17 cellular contexts compared by ENCODE assay signal in the genomic region with DNA sequence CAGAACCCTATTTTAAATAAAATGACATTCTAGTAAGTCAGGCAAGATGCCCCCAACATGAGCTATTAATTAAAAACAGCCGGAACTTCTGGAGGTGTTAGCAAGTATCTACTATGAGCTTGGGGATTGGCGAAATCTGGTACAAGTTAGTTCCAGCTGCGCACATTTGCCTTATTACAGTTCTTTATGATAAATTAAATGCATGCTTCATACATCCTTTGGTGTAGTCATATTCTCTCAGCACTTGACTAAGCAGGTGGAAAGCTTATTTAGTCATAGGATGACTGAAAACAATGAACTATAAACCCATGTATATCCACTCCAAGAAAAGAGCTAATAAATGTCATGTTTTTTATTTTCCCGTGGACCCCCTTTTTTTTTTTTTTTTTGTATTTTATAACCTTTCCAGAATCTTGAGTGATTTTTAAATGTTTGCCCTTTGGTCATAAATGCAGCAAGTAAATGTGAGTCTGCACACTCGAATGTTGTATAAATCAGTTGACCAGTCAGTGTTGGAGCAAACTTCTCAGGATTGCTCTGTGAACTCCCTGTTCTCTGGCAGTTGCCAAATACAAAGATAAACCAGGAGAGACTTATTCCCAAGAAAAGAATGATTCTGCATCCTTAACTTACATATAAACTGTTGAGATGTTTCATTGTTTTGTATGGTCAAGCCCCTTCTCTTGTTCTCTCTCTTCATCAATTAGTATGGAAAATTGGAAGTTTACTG. TPM values are rescaled to one million over a fixed set of nuclear protein-coding genes. Genes with fewer than 3 reads are reported as not detected.
A peak's percentile ranks its signal among the peaks of the same experiment; 100 is the strongest.
DNase-seq lines count a peak whose midpoint lies in the region; ATAC-seq and TF ChIP-seq lines count a peak whose summit lies in the region.
"Had no signal": no experiment of that assay in that cellular context is flagged by ENCODE, and none has a peak within 500 bp of the region (broad histone marks: within the 10 kb centered on the region; RNA-seq: fewer than 3 reads in every experiment).

No MANE protein-coding gene starts in this region.

- H3K4me3 ChIP-seq in GM23248 = no peak overlapping the region
- H3K4me3 ChIP-seq in gastroesophageal sphincter = peak overlapping the region; percentile 30 to 32
- peak overlapping the region in 1 of 2 donors; percentile 16 for H3K4me3 ChIP-seq in stomach smooth muscle (ENCODE audit: low read length in 2 of 2)

- no peaks in the 10 kb centered on the region for H3K36me3 Mint-ChIP-seq in activated T-helper 17 cell treated with anti-CD3 and anti-CD28 coated beads, Interleukin-2, amount 50 U/mL, for 72 hours (ENCODE audit: low read depth)
- H3K36me3 Mint-ChIP-seq: mesothelial cell of epicardium; stimulated activated memory B cell treated with anti-CD40 and anti-IgM and Interleukin-4, amounts not matched to agents 10 μg/mL and 1 μg/mL and 100 μg/mL, for 72 hours had no signal

- no peak for TF ChIP-seq EP300 in gastroesophageal sphincter (IDR thresholded peaks at IDR 0.05)

- H3K9ac ChIP-seq in GM23248 = no peak overlapping the region
- H3K9ac ChIP-seq in stomach smooth muscle (ENCODE audit: low read length in 2 of 2) = peak overlapping the region in 1 of 2 donors; percentile 14

- WGBS in GM23248 (ENCODE audit: low coverage in 1 of 2, low lambda C conversion rate in 2 of 2, missing lambda C conversion rate in 2 of 2), 2 experiments = 12 to 15% methylated on average over 5 of the region's 5 CpGs
- 36 to 39% methylated on average over 4 to 5 of the region's 5 CpGs for WGBS in gastroesophageal sphincter (ENCODE audit: low coverage in 1 of 2), 2 donors

- no peak overlapping the region for H3K27ac ChIP-seq in GM23248
- peak overlapping the region; percentile 73 to 94 (median 79) for H3K27ac ChIP-seq in gastroesophageal sphincter
- H3K27ac ChIP-seq in stomach smooth muscle (ENCODE audit: low read length) = peak overlapping the region; percentile 73

- peak; percentile 74 for ATAC-seq in activated T-helper 17 cell treated with anti-CD3 and anti-CD28 coated beads, Interleukin-2, amount 50 U/mL, for 72 hours (replicated peaks)
- ATAC-seq in gastroesophageal sphincter (no peak), GM21737 (IDR thresholded peaks at IDR 0.05; ENCODE audit: unreplicated experiment) (no peak), HG03025 (IDR thresholded peaks at IDR 0.05; ENCODE audit: low FRiP score, unreplicated experiment) (no peak)
- ATAC-seq: esophagus mucosa; stimulated activated memory B cell treated with anti-CD40 and anti-IgM and Interleukin-4, amounts not matched to agents 10 μg/mL and 1 μg/mL and 100 μg/mL, for 72 hours had no signal

- no peaks in the 10 kb centered on the region for H4K20me1 ChIP-seq in GM23248 (ENCODE audit: insufficient read depth)

- DNase-seq in GM23248 = peak; percentile 49
- DNase-seq in NCI-H187 treated with DMSO at 0.1 percent for 48 hours (lab: John Stamatoyannopoulos, UW) = no peak
- no peak for DNase-seq in cortex of kidney (lab: John Stamatoyannopoulos, UW)
- DNase-seq: activated CD4-positive, alpha-beta T cell treated with anti-CD3 and anti-CD28 coated beads, Interleukin-2, amount 10 ng/mL, durations not matched to agents 24 days and 14 days; activated gamma-delta T cell treated with Interleukin-2 at 50 U/mL for 16 hours; GDM1; OCI-M1; retina; stimulated activated CD4-positive, alpha-beta T cell treated with anti-CD3 and anti-CD28 coated beads, Interleukin-4, amount 100 ng/mL, for 1 hour had no signal

- no peak overlapping the region for H3K4me2 ChIP-seq in GM23248 (ENCODE audit: unreplicated experiment)

- H3K36me3 ChIP-seq in GM23248 (ENCODE audit: low read depth) (no peaks in the 10 kb centered on the region), gastroesophageal sphincter (no peaks in the 10 kb centered on the region), stomach smooth muscle (ENCODE audit: control insufficient read depth in 2 of 2, insufficient read depth in 2 of 2, low read length in 2 of 2) (no peaks in the 10 kb centered on the region)

- no peaks in the 10 kb centered on the region for H3K9me3 ChIP-seq in GM23248 (ENCODE audit: low read depth)
- H3K9me3 ChIP-seq in gastroesophageal sphincter = no peaks in the 10 kb centered on the region
- H3K9me3 ChIP-seq in stomach smooth muscle (ENCODE audit: control insufficient read depth in 2 of 2, low read length in 2 of 2) = no peaks in the 10 kb centered on the region

- peaks cover 38% of the 10 kb centered on the region for H3F3A ChIP-seq in GM23248 (ENCODE audit: insufficient read depth)

- no peaks in the 10 kb centered on the region for H3K27me3 Mint-ChIP-seq in activated T-helper 17 cell treated with anti-CD3 and anti-CD28 coated beads, Interleukin-2, amount 50 U/mL, for 72 hours
- H3K27me3 Mint-ChIP-seq: activated CD4-positive, alpha-beta T cell treated with anti-CD3 and anti-CD28 coated beads, Interleukin-2, amount 10 ng/mL, durations not matched to agents 24 days and 14 days; stimulated activated memory B cell treated with anti-CD40 and anti-IgM and Interleukin-4, amounts not matched to agents 10 μg/mL and 1 μg/mL and 100 μg/mL, for 72 hours had no signal

- H3K9me3 Mint-ChIP-seq in activated T-helper 17 cell treated with anti-CD3 and anti-CD28 coated beads, Interleukin-2, amount 50 U/mL, for 72 hours = no peaks in the 10 kb centered on the region
- H3K9me3 Mint-ChIP-seq: activated CD4-positive, alpha-beta T cell treated with anti-CD3 and anti-CD28 coated beads, Interleukin-2, amount 10 ng/mL, durations not matched to agents 24 days and 14 days; mesothelial cell of epicardium; stimulated activated memory B cell treated with anti-CD40 and anti-IgM and Interleukin-4, amounts not matched to agents 10 μg/mL and 1 μg/mL and 100 μg/mL, for 72 hours had no signal

- H3K4me1 Mint-ChIP-seq in activated T-helper 17 cell treated with anti-CD3 and anti-CD28 coated beads, Interleukin-2, amount 50 U/mL, for 72 hours = peaks cover 73% of the 10 kb centered on the region

- H3K9me2 ChIP-seq in GM23248 (ENCODE audit: insufficient read depth) = no peaks in the 10 kb centered on the region

- H3K27ac Mint-ChIP-seq in activated T-helper 17 cell treated with anti-CD3 and anti-CD28 coated beads, Interleukin-2, amount 50 U/mL, for 72 hours = no peak overlapping the region
- H3K27ac Mint-ChIP-seq: activated CD4-positive, alpha-beta T cell treated with anti-CD3 and anti-CD28 coated beads, Interleukin-2, amount 10 ng/mL, durations not matched to agents 24 days and 14 days; mesothelial cell of epicardium; stimulated activated memory B cell treated with anti-CD40 and anti-IgM and Interleukin-4, amounts not matched to agents 10 μg/mL and 1 μg/mL and 100 μg/mL, for 72 hours had no signal

- TF ChIP-seq CTCF in gastroesophageal sphincter (IDR thresholded peaks at IDR 0.05) = no peak

- peak overlapping the region; percentile 6 for H3K4me3 Mint-ChIP-seq in activated T-helper 17 cell treated with anti-CD3 and anti-CD28 coated beads, Interleukin-2, amount 50 U/mL, for 72 hours
- H3K4me3 Mint-ChIP-seq: activated CD4-positive, alpha-beta T cell treated with anti-CD3 and anti-CD28 coated beads, Interleukin-2, amount 10 ng/mL, durations not matched to agents 24 days and 14 days; mesothelial cell of epicardium; stimulated activated memory B cell treated with anti-CD40 and anti-IgM and Interleukin-4, amounts not matched to agents 10 μg/mL and 1 μg/mL and 100 μg/mL, for 72 hours had no signal

- H3K4me1 ChIP-seq in GM23248 (ENCODE audit: insufficient read depth) = peaks cover 46% of the 10 kb centered on the region
- H3K4me1 ChIP-seq in gastroesophageal sphincter = peaks cover 63 to 100% (median 70%) of the 10 kb centered on the region in 3 donors
- peaks cover 62% of the 10 kb centered on the region for H3K4me1 ChIP-seq in stomach smooth muscle (ENCODE audit: control insufficient read depth, insufficient read depth, low read length)

- H2AFZ ChIP-seq in GM23248 = no peak overlapping the region

- in situ Hi-C loops in GM23248 (cut with MboI) = loop anchor here (10.0 to 25.0 kb wide), 2 partner anchors 591 to 1009 kb away; no protein-coding TSS in a partner anchor

- no peak for TF ChIP-seq POLR2A in gastroesophageal sphincter (IDR thresholded peaks at IDR 0.05)

- H3K79me2 ChIP-seq in GM23248 (ENCODE audit: insufficient read depth) = peaks cover 87% of the 10 kb centered on the region

- H3K27me3 ChIP-seq in GM23248 (replicated peaks; ENCODE audit: insufficient read depth) (no peaks in the 10 kb centered on the region), gastroesophageal sphincter (no peaks in the 10 kb centered on the region), stomach smooth muscle (ENCODE audit: control insufficient read depth in 1 of 2, insufficient read depth in 2 of 2, low read length in 2 of 2) (no peaks in the 10 kb centered on the region)

RNA-seq across cellular contexts. Expression of gene PIK3R1, which starts 38.2 kb away (rescaled TPM):
- total RNA-seq in GM23248 (2014; rRNA removed; shearing (Covaris generic)) = 14.4 and 28.3 TPM in 2 replicates
- 8.4 and 9.7 TPM in 2 replicates for polyA plus RNA-seq in GM23248 (2016; fragmentation: Nextera tagmentation; extraction: Ambion mirVana)
- total RNA-seq in activated T-helper 17 cell treated with anti-CD3 and anti-CD28 coated beads, Interleukin-2, amount 50 U/mL, for 72 hours = 10 to 100 TPM; 47.5 to 57.0 TPM
- 100 to 1,000 TPM; 188 to 403 (median 312) TPM for total RNA-seq in gastroesophageal sphincter
